In the genomic region with DNA sequence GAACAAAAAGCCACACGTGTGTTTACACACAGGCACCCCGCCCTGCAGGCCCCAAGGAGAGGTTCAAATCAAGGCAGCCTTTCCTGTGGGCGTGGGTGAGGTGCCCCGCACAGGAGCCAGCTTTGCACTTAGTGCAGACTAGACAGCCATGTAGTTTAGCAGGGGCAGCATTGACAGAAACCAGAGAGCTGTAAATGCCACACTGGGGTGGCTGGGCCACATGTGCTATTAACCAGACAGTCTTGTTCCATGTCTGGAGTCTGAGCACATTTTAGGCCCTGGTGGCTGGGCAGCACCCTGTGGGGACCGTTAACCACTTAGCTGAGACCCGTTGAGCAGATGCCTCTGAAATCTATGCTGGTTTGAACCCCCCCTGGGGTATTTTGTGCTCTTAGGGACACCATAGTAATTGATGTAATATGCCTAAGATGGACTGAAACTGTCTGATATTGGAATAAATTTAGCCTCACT, we compare ENCODE assay signal across 13 cellular contexts.
DNase-seq lines count a peak whose midpoint lies in the region; ATAC-seq and TF ChIP-seq lines count a peak whose summit lies in the region.
"Had no signal": no experiment of that assay in that cellular context is flagged by ENCODE, and none has a peak within 500 bp of the region (broad histone marks: within the 10 kb centered on the region; RNA-seq: fewer than 3 reads in every experiment).

No MANE protein-coding gene starts in this region.

- H3K36me3 ChIP-seq in SK-N-SH (replicated peaks in 1 of 2; ENCODE audit: control insufficient read depth in 1 of 2, insufficient read depth in 2 of 2, low read length in 1 of 2): no peaks in the 10 kb centered on the region

- peaks cover 10% of the 10 kb centered on the region for H3K4me1 Mint-ChIP-seq in activated naive CD4-positive, alpha-beta T cell treated with anti-CD3 and anti-CD28 coated beads, Interleukin-2, amount 10 ng/mL, durations not matched to agents 7 days and 5 days
- H3K4me1 Mint-ChIP-seq in stimulated activated naive CD8-positive, alpha-beta T cell treated with anti-CD3 and anti-CD28 coated beads, Interleukin-15, Interleukin-2, amounts not matched to agents 100 ng/mL and 50 ng/mL, for 24 hours (ENCODE audit: low read depth): peaks cover 21% of the 10 kb centered on the region

- H2AFZ ChIP-seq in SK-N-SH (ENCODE audit: low read depth): peak overlapping the region; percentile 47; the same call in 1 of the 2 replicates

- WGBS in SK-N-SH (ENCODE audit: low lambda C conversion rate): 41% methylated on average over 6 of the region's 6 CpGs

- CTCF ChIA-PET in activated naive CD4-positive, alpha-beta T cell treated with anti-CD3 and anti-CD28 coated beads, Interleukin-2, amount 10 ng/mL, durations not matched to agents 7 days and 5 days (lab: Charles Lee): no interaction called here
- CTCF ChIA-PET in SK-N-SH (lab: Yijun Ruan, JAX): interaction anchor here (0.6 to 3.8 kb wide), 20 partner anchors 9 to 466 kb away, joined by 3 to 18 read pairs (median 3); a partner anchor contains a TSS

- TF ChIP-seq RAD21 in SK-N-SH (IDR thresholded peaks at IDR 0.05; ENCODE audit: low read length): peak; percentile 51

- no peak overlapping the region for H3K27ac Mint-ChIP-seq in activated naive CD4-positive, alpha-beta T cell treated with anti-CD3 and anti-CD28 coated beads, Interleukin-2, amount 10 ng/mL, durations not matched to agents 7 days and 5 days
- no peak overlapping the region for H3K27ac Mint-ChIP-seq in activated naive CD4-positive, alpha-beta T cell treated with anti-CD3 and anti-CD28 coated beads, Interleukin-2, amount 50 U/mL, for 72 hours
- peak overlapping the region; percentile 67 for H3K27ac Mint-ChIP-seq in stimulated activated naive CD8-positive, alpha-beta T cell treated with anti-CD3 and anti-CD28 coated beads, Interleukin-15, Interleukin-2, amounts not matched to agents 100 ng/mL and 50 ng/mL, for 24 hours

- no peaks in the 10 kb centered on the region for H3K9me2 ChIP-seq in SK-N-SH

- H3K36me3 Mint-ChIP-seq in activated naive CD4-positive, alpha-beta T cell treated with anti-CD3 and anti-CD28 coated beads, Interleukin-2, amount 10 ng/mL, durations not matched to agents 7 days and 5 days: no peaks in the 10 kb centered on the region
- no peaks in the 10 kb centered on the region for H3K36me3 Mint-ChIP-seq in activated naive CD4-positive, alpha-beta T cell treated with anti-CD3 and anti-CD28 coated beads, Interleukin-2, amount 50 U/mL, for 72 hours
- no peaks in the 10 kb centered on the region for H3K36me3 Mint-ChIP-seq in stimulated activated naive CD8-positive, alpha-beta T cell treated with anti-CD3 and anti-CD28 coated beads, Interleukin-15, Interleukin-2, amounts not matched to agents 100 ng/mL and 50 ng/mL, for 24 hours (ENCODE audit: low read depth)

- no peaks in the 10 kb centered on the region for H3K9me3 ChIP-seq in SK-N-SH

- peaks cover 16 to 63% of the 10 kb centered on the region in 2 experiments; a peak in 3 of 4 replicates for H3K4me1 ChIP-seq in SK-N-SH (ENCODE audit: control insufficient read depth in 1 of 2, insufficient read depth in 2 of 2, low read depth in 1 of 2, low read length in 1 of 2)

- intact Hi-C loops in left colon (cut with DNase I, micrococcal nuclease) (no loop called here), posterior cingulate gyrus (cut with DNase I) (no loop called here)

- H3F3A ChIP-seq in SK-N-SH (replicated peaks; ENCODE audit: insufficient read depth): no peaks in the 10 kb centered on the region

- DNase-seq in activated naive CD4-positive, alpha-beta T cell treated with anti-CD3 and anti-CD28 coated beads, Interleukin-2, amount 10 ng/mL, durations not matched to agents 7 days and 5 days: peak; percentile 36
- no peak for DNase-seq in activated naive CD4-positive, alpha-beta T cell treated with anti-CD3 and anti-CD28 coated beads, Interleukin-2, amount 50 U/mL, for 72 hours (ENCODE audit: low spot score in 2 of 2)
- DNase-seq in SK-N-SH: peak; percentile 80
- DNase-seq in left colon: peak; percentile 77
- DNase-seq in posterior cingulate gyrus: no peak
- no peak for DNase-seq in HT-29 (ENCODE audit: low spot score)
- DNase-seq: activated naive CD4-positive, alpha-beta T cell; EL; kidney glomerular epithelial cell; NCI-H2029 treated with DMSO at 0.1 percent for 48 hours; NCI-H524 had no signal

- H3K27ac ChIP-seq in SK-N-SH (ENCODE audit: low read depth in 2 of 2, low read length in 1 of 2): peak overlapping the region in 1 of 2 experiments; percentile 99; a peak in 2 of 4 replicates

- ATAC-seq in activated naive CD4-positive, alpha-beta T cell treated with anti-CD3 and anti-CD28 coated beads, Interleukin-2, amount 50 U/mL, for 72 hours: no peak
- peak; percentile 83 for ATAC-seq in left colon
- no peak for ATAC-seq in GM18867 (IDR thresholded peaks at IDR 0.05; ENCODE audit: unreplicated experiment)

- H3K79me2 ChIP-seq in SK-N-SH (ENCODE audit: insufficient read depth): no peaks in the 10 kb centered on the region

- H4K20me1 ChIP-seq in SK-N-SH (ENCODE audit: insufficient read depth): no peaks in the 10 kb centered on the region

- no peak overlapping the region for H3K4me3 ChIP-seq in SK-N-SH (ENCODE audit: low read depth in 2 of 2, low read length in 1 of 2)

- TF ChIP-seq CTCF in SK-N-SH (IDR thresholded peaks at IDR 0.05): no peak

- H3K4me2 ChIP-seq in SK-N-SH: no peak overlapping the region

- POLR2A ChIA-PET in SK-N-SH (lab: Yijun Ruan, JAX): interaction anchor here (0.5 to 5.1 kb wide), 11 partner anchors 12 to 136 kb away, joined by 3 to 42 read pairs (median 4); a partner anchor contains a TSS

- H3K9me3 Mint-ChIP-seq in activated naive CD4-positive, alpha-beta T cell treated with anti-CD3 and anti-CD28 coated beads, Interleukin-2, amount 10 ng/mL, durations not matched to agents 7 days and 5 days: no peaks in the 10 kb centered on the region
- H3K9me3 Mint-ChIP-seq in activated naive CD4-positive, alpha-beta T cell treated with anti-CD3 and anti-CD28 coated beads, Interleukin-2, amount 50 U/mL, for 72 hours: no peaks in the 10 kb centered on the region
- H3K9me3 Mint-ChIP-seq in stimulated activated naive CD8-positive, alpha-beta T cell treated with anti-CD3 and anti-CD28 coated beads, Interleukin-15, Interleukin-2, amounts not matched to agents 100 ng/mL and 50 ng/mL, for 24 hours: no peaks in the 10 kb centered on the region

- no peak overlapping the region for H3K4me3 Mint-ChIP-seq in activated naive CD4-positive, alpha-beta T cell treated with anti-CD3 and anti-CD28 coated beads, Interleukin-2, amount 10 ng/mL, durations not matched to agents 7 days and 5 days
- no peak overlapping the region for H3K4me3 Mint-ChIP-seq in stimulated activated naive CD8-positive, alpha-beta T cell treated with anti-CD3 and anti-CD28 coated beads, Interleukin-15, Interleukin-2, amounts not matched to agents 100 ng/mL and 50 ng/mL, for 24 hours

- H3K27me3 ChIP-seq in SK-N-SH (ENCODE audit: insufficient read depth): no peaks in the 10 kb centered on the region

- H3K27me3 Mint-ChIP-seq in activated naive CD4-positive, alpha-beta T cell treated with anti-CD3 and anti-CD28 coated beads, Interleukin-2, amount 10 ng/mL, durations not matched to agents 7 days and 5 days: peaks cover 30% of the 10 kb centered on the region
- peaks cover 10% of the 10 kb centered on the region for H3K27me3 Mint-ChIP-seq in stimulated activated naive CD8-positive, alpha-beta T cell treated with anti-CD3 and anti-CD28 coated beads, Interleukin-15, Interleukin-2, amounts not matched to agents 100 ng/mL and 50 ng/mL, for 24 hours

- peak in 1 of 2 experiments; percentile 99; a peak in 2 of 4 replicates for TF ChIP-seq EP300 in SK-N-SH (IDR thresholded peaks at IDR 0.05; ENCODE audit: borderline replicate concordance in 1 of 2, low read depth in 1 of 2, low read length in 1 of 2)

- H3K9ac ChIP-seq in SK-N-SH: no peak overlapping the region

TF ChIP-seq in SK-N-SH, 30 proteins besides CTCF, POLR2A, EP300 and RAD21 (continues in another document):
- TF ChIP-seq YY1 (IDR thresholded peaks at IDR 0.05; ENCODE audit: low read depth): no peak
- no peak for TF ChIP-seq TAF1 (IDR thresholded peaks at IDR 0.05; ENCODE audit: borderline replicate concordance, low read depth, low read length)
- TF ChIP-seq, protein P1, sequence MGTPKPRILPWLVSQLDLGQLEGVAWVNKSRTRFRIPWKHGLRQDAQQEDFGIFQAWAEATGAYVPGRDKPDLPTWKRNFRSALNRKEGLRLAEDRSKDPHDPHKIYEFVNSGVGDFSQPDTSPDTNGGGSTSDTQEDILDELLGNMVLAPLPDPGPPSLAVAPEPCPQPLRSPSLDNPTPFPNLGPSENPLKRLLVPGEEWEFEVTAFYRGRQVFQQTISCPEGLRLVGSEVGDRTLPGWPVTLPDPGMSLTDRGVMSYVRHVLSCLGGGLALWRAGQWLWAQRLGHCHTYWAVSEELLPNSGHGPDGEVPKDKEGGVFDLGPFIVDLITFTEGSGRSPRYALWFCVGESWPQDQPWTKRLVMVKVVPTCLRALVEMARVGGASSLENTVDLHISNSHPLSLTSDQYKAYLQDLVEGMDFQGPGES (IDR thresholded peaks at IDR 0.05; ENCODE audit: low read depth, low read length): no peak
- TF ChIP-seq SIN3A (IDR thresholded peaks at IDR 0.05; ENCODE audit: borderline replicate concordance, low read depth, low read length): no peak
- TF ChIP-seq MEF2A (IDR thresholded peaks at IDR 0.05; ENCODE audit: borderline replicate concordance, low read depth): no peak
- no peak for TF ChIP-seq RFX5 (IDR thresholded peaks at IDR 0.05; ENCODE audit: low read length)
- TF ChIP-seq RCOR1 (IDR thresholded peaks at IDR 0.05; ENCODE audit: low read length): peak; percentile 92
- TF ChIP-seq FOSL2 (IDR thresholded peaks at IDR 0.05; ENCODE audit: borderline replicate concordance, low read depth): no peak
- no peak for TF ChIP-seq EZH2phosphoT487 (IDR thresholded peaks at IDR 0.05; ENCODE audit: borderline replicate concordance, low read depth)
- TF ChIP-seq, protein P2, sequence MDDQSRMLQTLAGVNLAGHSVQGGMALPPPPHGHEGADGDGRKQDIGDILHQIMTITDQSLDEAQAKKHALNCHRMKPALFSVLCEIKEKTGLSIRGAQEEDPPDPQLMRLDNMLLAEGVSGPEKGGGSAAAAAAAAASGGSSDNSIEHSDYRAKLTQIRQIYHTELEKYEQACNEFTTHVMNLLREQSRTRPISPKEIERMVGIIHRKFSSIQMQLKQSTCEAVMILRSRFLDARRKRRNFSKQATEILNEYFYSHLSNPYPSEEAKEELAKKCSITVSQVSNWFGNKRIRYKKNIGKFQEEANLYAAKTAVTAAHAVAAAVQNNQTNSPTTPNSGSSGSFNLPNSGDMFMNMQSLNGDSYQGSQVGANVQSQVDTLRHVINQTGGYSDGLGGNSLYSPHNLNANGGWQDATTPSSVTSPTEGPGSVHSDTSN (IDR thresholded peaks at IDR 0.05): peak; percentile 57
- no peak for TF ChIP-seq JUND (IDR thresholded peaks at IDR 0.05)
- TF ChIP-seq, protein P3, sequence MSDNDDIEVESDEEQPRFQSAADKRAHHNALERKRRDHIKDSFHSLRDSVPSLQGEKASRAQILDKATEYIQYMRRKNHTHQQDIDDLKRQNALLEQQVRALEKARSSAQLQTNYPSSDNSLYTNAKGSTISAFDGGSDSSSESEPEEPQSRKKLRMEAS (IDR thresholded peaks at IDR 0.05; ENCODE audit: low read depth): no peak
- TF ChIP-seq SMC3 (IDR thresholded peaks at IDR 0.05; ENCODE audit: low read depth, low read length): peak; percentile 32; the same call in 1 of the 2 replicates

Comparison
In these comparisons a context has a peak if more than half of its experiments do, and no peak if none do; other contexts are left out.
1. DNase-seq: peak in activated naive CD4-positive, alpha-beta T cell treated with anti-CD3 and anti-CD28 coated beads, Interleukin-2, amount 10 ng/mL, durations not matched to agents 7 days and 5 days (single experiment), SK-N-SH (single experiment) and left colon (2 of 2); none in activated naive CD4-positive, alpha-beta T cell treated with anti-CD3 and anti-CD28 coated beads, Interleukin-2, amount 50 U/mL, for 72 hours (0 of 2), posterior cingulate gyrus (0 of 10) and HT-29 (single experiment).